In the genomic region with DNA sequence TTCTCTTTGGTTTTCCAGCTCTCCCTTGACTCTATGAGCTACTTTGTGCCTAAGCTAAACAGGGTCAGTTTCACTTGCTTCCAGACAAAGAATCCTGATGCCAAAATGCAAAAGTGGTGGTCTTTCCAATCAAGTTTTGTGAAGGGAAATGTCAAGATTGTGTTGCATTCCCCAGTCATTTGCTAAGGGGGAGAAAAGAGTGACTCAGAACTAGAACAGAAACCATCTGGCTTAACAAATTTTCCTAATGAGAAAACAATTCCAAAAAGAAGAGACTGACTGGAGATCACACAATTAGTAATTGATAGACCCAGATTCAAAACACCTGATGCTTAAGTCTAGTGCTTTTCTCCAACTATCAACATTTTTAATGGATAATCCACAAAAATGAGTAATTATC, we compare ENCODE assay signal across 16 cellular contexts.
"Had no signal": no experiment of that assay in that cellular context is flagged by ENCODE, and none has a peak within 500 bp of the region (broad histone marks: within the 10 kb centered on the region; RNA-seq: fewer than 3 reads in every experiment).

No MANE protein-coding gene starts in this region.

- H3K4me3 ChIP-seq: dorsolateral prefrontal cortex, gastroesophageal sphincter, neural progenitor cell, tibial artery, vagina had no signal

- H3K27ac Mint-ChIP-seq: activated CD4-positive, alpha-beta memory T cell treated with anti-CD3 and anti-CD28 coated beads, Interleukin-2, amount 10 ng/mL, durations not matched to agents 7 days and 5 days; activated naive CD8-positive, alpha-beta T cell; mesothelial cell of epicardium; neural progenitor cell; stimulated activated effector memory CD8-positive, alpha-beta T cell treated with anti-CD3 and anti-CD28 coated beads, Interleukin-12 subunit alpha, Interleukin-12 subunit beta, amount 100 ng/mL, for 72 hours had no signal

- H3K4me3 Mint-ChIP-seq: activated CD4-positive, alpha-beta memory T cell treated with anti-CD3 and anti-CD28 coated beads, Interleukin-2, amount 10 ng/mL, durations not matched to agents 7 days and 5 days; activated naive CD8-positive, alpha-beta T cell; mesothelial cell of epicardium; stimulated activated effector memory CD8-positive, alpha-beta T cell treated with anti-CD3 and anti-CD28 coated beads, Interleukin-12 subunit alpha, Interleukin-12 subunit beta, amount 100 ng/mL, for 72 hours had no signal

- H3K79me2 ChIP-seq: parathyroid adenoma had no signal

- H3K27me3 Mint-ChIP-seq: activated CD4-positive, alpha-beta memory T cell treated with anti-CD3 and anti-CD28 coated beads, Interleukin-2, amount 10 ng/mL, durations not matched to agents 7 days and 5 days; activated naive CD8-positive, alpha-beta T cell had no signal

- H3K27ac ChIP-seq: dorsolateral prefrontal cortex, gastroesophageal sphincter, neural progenitor cell, parathyroid adenoma, tibial artery, vagina had no signal

- DNase-seq: activated CD4-positive, alpha-beta memory T cell treated with anti-CD3 and anti-CD28 coated beads, Interleukin-2, amount 10 ng/mL, durations not matched to agents 7 days and 5 days; activated CD4-positive, alpha-beta T cell treated with anti-CD3 and anti-CD28 coated beads for 1 hour; activated gamma-delta T cell; activated T-cell treated with anti-CD3 and anti-CD28 coated beads, Interleukin-2, amount 50 U/mL, for 48 hours; anterior cingulate cortex; dorsolateral prefrontal cortex; small intestine; T1000; tibial artery had no signal

- H3K27me3 ChIP-seq: dorsolateral prefrontal cortex, gastroesophageal sphincter, neural progenitor cell, tibial artery, vagina had no signal

- ATAC-seq: gastroesophageal sphincter; stimulated activated effector memory CD8-positive, alpha-beta T cell treated with anti-CD3 and anti-CD28 coated beads, Interleukin-12 subunit alpha, Interleukin-12 subunit beta, amount 100 ng/mL, for 72 hours had no signal

- H3K36me3 ChIP-seq: gastroesophageal sphincter, neural progenitor cell, tibial artery, vagina had no signal

- H2AFZ ChIP-seq: parathyroid adenoma had no signal

- H3K4me2 ChIP-seq: neural progenitor cell had no signal

- H3K4me1 ChIP-seq: neural progenitor cell, parathyroid adenoma, tibial artery, vagina had no signal

- H3K4me1 Mint-ChIP-seq: activated CD4-positive, alpha-beta memory T cell treated with anti-CD3 and anti-CD28 coated beads, Interleukin-2, amount 10 ng/mL, durations not matched to agents 7 days and 5 days; mesothelial cell of epicardium; neural progenitor cell; stimulated activated effector memory CD8-positive, alpha-beta T cell treated with anti-CD3 and anti-CD28 coated beads, Interleukin-12 subunit alpha, Interleukin-12 subunit beta, amount 100 ng/mL, for 72 hours had no signal

- H3K9me3 ChIP-seq: tibial artery, vagina had no signal

- H3K9ac ChIP-seq: neural progenitor cell, parathyroid adenoma had no signal

- H3K36me3 Mint-ChIP-seq: activated naive CD8-positive, alpha-beta T cell; stimulated activated effector memory CD8-positive, alpha-beta T cell treated with anti-CD3 and anti-CD28 coated beads, Interleukin-12 subunit alpha, Interleukin-12 subunit beta, amount 100 ng/mL, for 72 hours had no signal
